Comparison of ENCODE assay signal across 8 cellular contexts in genomic region chr14:22589096-22589839, GRCh38. TPM values are rescaled to one million over a fixed set of nuclear protein-coding genes. Genes with fewer than 3 reads are reported as not detected.
DNase-seq lines count a peak whose midpoint lies in the region; ATAC-seq and TF ChIP-seq lines count a peak whose summit lies in the region.

TSS of gene DAD1 (minus strand) at chr14:22589224. CDS start at chr14:22589157, 67 bp downstream.

- TF ChIP-seq CTCF in PC-3 (conservative IDR thresholded peaks at IDR 0.05; ENCODE audit: low read depth, low read length) (no peak), epithelial cell of esophagus (IDR thresholded peaks at IDR 0.05; ENCODE audit: insufficient read depth, low read depth, low read length, missing control alignments) (no peak)

- POLR2A ChIA-PET in PC-3 (lab: Charles Lee; ENCODE audit: unreplicated experiment), result interaction anchor here (0.6 to 1.5 kb wide), 14 partner anchors 9 to 506 kb away, joined by 3 to 18 read pairs (median 3); partner anchors contain the start of genes ABHD4, ACIN1 and C14orf119

- ATAC-seq in GM21576 (IDR thresholded peaks at IDR 0.05; ENCODE audit: unreplicated experiment), result peak; percentile 92
- peak; percentile 97 for ATAC-seq in PC-3

- CTCF ChIA-PET in PC-3 (lab: Charles Lee), result interaction anchor here (0.5 to 1.5 kb wide), 10 partner anchors 10 to 274 kb away, joined by 3 to 12 read pairs (median 4); no protein-coding TSS in a partner anchor

- TF ChIP-seq EP300 in Ishikawa (IDR thresholded peaks at IDR 0.05; ENCODE audit: borderline replicate concordance), result no peak

- DNase-seq in DMS114 treated with DMSO at 0.1 percent for 48 hours (lab: John Stamatoyannopoulos, UW; ENCODE audit: unreplicated experiment) (peak; percentile 97), PC-3 (peak; percentile 99), activated T-cell treated with anti-CD3 and anti-CD28 coated beads for 48 hours (ENCODE audit: low read depth) (peak; percentile 99), epithelial cell of esophagus (ENCODE audit: low read depth) (peak; percentile 99)
- DNase-seq in stimulated activated CD8-positive, alpha-beta memory T cell treated with anti-CD3 and anti-CD28 coated beads, Interleukin-4, amount 100 ng/mL, for 1 hour (ENCODE audit: low read depth in 2 of 2, low spot score in 1 of 2), result peak; percentile 99 to 100

- H3K4me2 ChIP-seq in PC-3 (ENCODE audit: low read length), result peak within 1 kb of the TSS; percentile 93

- H3K79me2 ChIP-seq in PC-3 (ENCODE audit: low read length), result peaks cover 48% of the 10 kb centered on the region

- H3F3A ChIP-seq in PC-3 (ENCODE audit: low read length, unreplicated experiment), result no peaks in the 10 kb centered on the region

- no peaks in the 10 kb centered on the region for H3K9me3 ChIP-seq in PC-3 (ENCODE audit: low read length)
- H3K9me3 ChIP-seq in mononuclear cell (ENCODE audit: low read depth, low read length), result no peaks in the 10 kb centered on the region

- H2AFZ ChIP-seq in PC-3 (ENCODE audit: low read length), result peak within 1 kb of the TSS; percentile 97

- H3K4me3 ChIP-seq in PC-3 (ENCODE audit: low read length), result peak within 1 kb of the TSS; percentile 80
- H3K4me3 ChIP-seq in epithelial cell of esophagus (ENCODE audit: low read length), result peak within 1 kb of the TSS; percentile 91
- peak within 1 kb of the TSS; percentile 64 for H3K4me3 ChIP-seq in mononuclear cell (ENCODE audit: low read length)

- TF ChIP-seq RAD21 in Ishikawa (IDR thresholded peaks at IDR 0.05; ENCODE audit: low read depth), result no peak

- H3K4me1 ChIP-seq in PC-3 (ENCODE audit: insufficient read depth, low read length), result peaks cover 25% of the 10 kb centered on the region
- H3K4me1 ChIP-seq in mononuclear cell (ENCODE audit: insufficient read depth, low read length), result peaks cover 33% of the 10 kb centered on the region

- H3K27me3 ChIP-seq in PC-3 (ENCODE audit: low read length), result no peaks in the 10 kb centered on the region
- H3K27me3 ChIP-seq in mononuclear cell (ENCODE audit: insufficient read depth, low read length), result no peaks in the 10 kb centered on the region

- peak within 1 kb of the TSS; percentile 75 for H3K27ac ChIP-seq in PC-3 (ENCODE audit: low read length)

- intact Hi-C loops in PC-3 (cut with micrococcal nuclease), result no loop called here

- no peaks in the 10 kb centered on the region for H3K36me3 ChIP-seq in PC-3 (ENCODE audit: low read depth, low read length)

- H3K9me2 ChIP-seq in PC-3 (replicated peaks; ENCODE audit: low read length), result no peaks in the 10 kb centered on the region

- peaks cover 14% of the 10 kb centered on the region; the same call in 1 of the 2 replicates for H4K20me1 ChIP-seq in PC-3 (ENCODE audit: low read length)

- no TSS peak for BruUV-seq in PC-3 (replicated peaks; lab: Mats Ljungman, UMichigan)

- peak within 1 kb of the TSS; percentile 89 for H3K9ac ChIP-seq in PC-3 (ENCODE audit: low read length)

TF ChIP-seq in Ishikawa, 13 proteins besides CTCF, POLR2A, EP300 and RAD21:
- TF ChIP-seq YY1 (IDR thresholded peaks at IDR 0.05; ENCODE audit: low read depth) (peak; percentile 51; the same call in 1 of the 2 replicates), TAF1 (IDR thresholded peaks at IDR 0.05; ENCODE audit: low read depth) (peak; percentile 60; the same call in 1 of the 2 replicates), EGR1 (IDR thresholded peaks at IDR 0.05) (no peak), MAX (IDR thresholded peaks at IDR 0.05) (peak; percentile 50), CREB1 (IDR thresholded peaks at IDR 0.05; ENCODE audit: low read depth) (0 out of 2 replicates have a peak, but pooled peaks have one; percentile 25), USF1 (IDR thresholded peaks at IDR 0.05) (peak; percentile 85)

RNA-seq across cellular contexts. Expression of gene DAD1, which starts in this region (rescaled TPM):
- total RNA-seq in PC-3 (2014; rRNA removed), result 228 and 258 TPM in 2 replicates
- total RNA-seq in mononuclear cell, result 83.6 TPM

Comparison
In these comparisons a context has a peak if more than half of its experiments do, and no peak if none do; other contexts are left out.
1. Peak in every context shown above with its lines: DNase-seq, ATAC-seq, H3K4me3 ChIP-seq and H3K27ac ChIP-seq.